In the genomic region with DNA sequence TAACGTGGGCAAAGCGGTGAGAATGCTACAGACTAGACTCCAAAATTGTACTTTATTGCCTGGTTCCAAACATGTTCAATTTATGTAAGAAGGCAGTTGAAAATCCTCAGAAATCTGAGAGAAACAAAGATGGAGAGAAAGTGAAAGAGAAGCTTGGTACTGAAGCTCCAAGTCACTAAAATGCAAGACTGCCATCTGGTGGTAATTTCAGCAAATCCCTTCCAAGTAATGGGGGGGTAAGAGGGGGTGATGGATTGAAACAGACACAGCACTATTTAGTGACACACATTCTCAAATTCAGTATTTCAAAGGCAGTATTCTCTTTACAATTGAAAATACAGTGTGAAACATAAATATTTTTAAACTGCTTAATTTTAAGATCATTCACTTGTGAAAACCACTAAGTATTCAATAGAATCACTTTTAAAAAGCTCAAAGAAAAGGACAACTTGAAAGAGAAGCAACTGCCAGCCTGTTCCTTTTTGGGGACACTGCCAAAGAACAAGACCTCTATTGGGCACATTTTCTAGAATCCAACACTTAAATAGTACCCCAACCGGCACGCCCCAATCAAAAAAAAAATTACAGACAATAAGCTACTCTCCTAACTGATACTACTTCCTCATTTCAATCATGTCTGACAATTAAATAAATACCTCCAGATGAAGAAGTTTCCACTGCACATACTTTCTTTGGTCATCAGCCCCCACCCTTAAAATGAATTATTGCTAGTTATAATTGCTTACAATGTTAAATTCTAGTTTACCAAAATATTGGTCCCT, we compare ENCODE assay signal across 8 cellular contexts.
DNase-seq lines count a peak whose midpoint lies in the region; ATAC-seq and TF ChIP-seq lines count a peak whose summit lies in the region.

No MANE protein-coding gene starts in this region.

- TF ChIP-seq CTCF in Caco-2 (IDR thresholded peaks at IDR 0.05; ENCODE audit: insufficient read depth in 1 of 2, low read depth in 1 of 2, low read length in 1 of 2, severe bottlenecking in 1 of 2, unreplicated experiment in 1 of 2) (peak; percentile 50 to 59), fibroblast of lung (conservative IDR thresholded peaks at IDR 0.05 in 1 of 2, IDR thresholded peaks at IDR 0.05 in 1 of 2; ENCODE audit: low read depth in 1 of 2, low read length in 2 of 2) (peak; percentile 86 to 87)

- H3K9ac ChIP-seq in fibroblast of lung (ENCODE audit: insufficient read depth, low read length), result peak overlapping the region; percentile 10

- no peaks in the 10 kb centered on the region for H3K36me3 ChIP-seq in Caco-2 (ENCODE audit: control insufficient read depth, insufficient read depth, low read length)
- no peaks in the 10 kb centered on the region for H3K36me3 ChIP-seq in fibroblast of lung (ENCODE audit: control insufficient read depth, insufficient read depth, low read length)

- no peaks in the 10 kb centered on the region for H3K4me1 ChIP-seq in Caco-2
- H3K4me1 ChIP-seq in fibroblast of lung (ENCODE audit: control insufficient read depth, extremely low read depth, insufficient read depth, low read length), result no peaks in the 10 kb centered on the region

- POLR2A ChIA-PET in Caco-2 (lab: Charles Lee), result no interaction called here
- POLR2A ChIA-PET in activated CD4-positive, alpha-beta memory T cell treated with anti-CD3 and anti-CD28 coated beads for 36 hours (lab: Charles Lee), result no interaction called here

- CTCF ChIA-PET in Caco-2 (lab: Charles Lee), result interaction anchor here (0.5 to 1.4 kb wide), 11 partner anchors 47 to 1213 kb away, joined by 3 to 11 read pairs (median 4); no protein-coding TSS in a partner anchor
- CTCF ChIA-PET in activated CD4-positive, alpha-beta memory T cell treated with anti-CD3 and anti-CD28 coated beads for 36 hours (lab: Charles Lee), result interaction anchor here (0.6 to 1.8 kb wide), 28 partner anchors 12 to 1214 kb away, joined by 3 to 28 read pairs (median 4); no protein-coding TSS in a partner anchor

- intact Hi-C loops in Caco-2 (cut with micrococcal nuclease; ENCODE audit: unreplicated experiment), result loop anchor here (1.0 kb wide), 1 partner anchor 101 kb away; no protein-coding TSS in a partner anchor
- intact Hi-C loops in activated CD4-positive, alpha-beta memory T cell treated with anti-CD3 and anti-CD28 coated beads for 36 hours (cut with micrococcal nuclease), result loop anchor here (1.0 kb wide), 2 partner anchors 1206 to 1213 kb away; no protein-coding TSS in a partner anchor

- H3K4me2 ChIP-seq in fibroblast of lung (ENCODE audit: extremely low read depth, insufficient read depth, low read length), result peak overlapping the region; percentile 76

- H4K20me1 ChIP-seq in fibroblast of lung (ENCODE audit: control insufficient read depth, extremely low read depth, insufficient read depth, low read length), result no peaks in the 10 kb centered on the region

- H3K4me3 ChIP-seq in Caco-2 (ENCODE audit: low read depth, low read length), result no peak overlapping the region
- peak overlapping the region; percentile 25 to 48 (median 29) for H3K4me3 ChIP-seq in fibroblast of lung (replicated peaks in 1 of 4; ENCODE audit: control extremely low read depth in 1 of 4, insufficient read depth in 1 of 4, low read depth in 3 of 4, low read length in 4 of 4)

- BruUV-seq in Caco-2 (replicated peaks; lab: Mats Ljungman, UMichigan), result no TSS peak

- peak overlapping the region; percentile 27 for H3K27ac ChIP-seq in fibroblast of lung (ENCODE audit: insufficient read depth, low read length)

- H3K9me3 ChIP-seq in Caco-2, result no peaks in the 10 kb centered on the region
- H3K9me3 ChIP-seq in fibroblast of lung (ENCODE audit: control insufficient read depth, insufficient read depth, low read depth, low read length), result no peaks in the 10 kb centered on the region

- DNase-seq in Caco-2 (peak in 1 of 2 experiments; percentile 43), NCI-H2171 treated with DMSO at 0.1 percent for 48 hours (lab: John Stamatoyannopoulos, UW) (peak; percentile 64), fibroblast of lung (ENCODE audit: low read depth in 2 of 2) (peak; percentile 67 to 89)
- peak; percentile 19 for DNase-seq in activated CD4-positive, alpha-beta memory T cell treated with anti-CD3 and anti-CD28 coated beads for 36 hours
- peak; percentile 65 for DNase-seq in natural killer cell treated with Interleukin-12 subunit alpha and Interleukin-12 subunit beta and Interleukin-15 and Interleukin-18, amount 100 ng/mL, for 72 hours (ENCODE audit: low spot score)
- no peak for DNase-seq in NK-92 treated with Interleukin-12 subunit alpha and Interleukin-12 subunit beta, amount 100 ng/mL, for 24 hours (lab: John Stamatoyannopoulos, UW)

- H3K9me3 Mint-ChIP-seq in Caco-2 (ENCODE audit: unreplicated experiment), result no peaks in the 10 kb centered on the region
- H3K9me3 Mint-ChIP-seq in activated CD4-positive, alpha-beta memory T cell treated with anti-CD3 and anti-CD28 coated beads for 36 hours, result no peaks in the 10 kb centered on the region
- H3K9me3 Mint-ChIP-seq in natural killer cell treated with Interleukin-12 subunit alpha and Interleukin-12 subunit beta and Interleukin-15 and Interleukin-18, amount 100 ng/mL, for 72 hours, result no peaks in the 10 kb centered on the region

- peak overlapping the region; percentile 89 for H2AFZ ChIP-seq in fibroblast of lung (ENCODE audit: low read length)

- H3K27me3 ChIP-seq in Caco-2 (replicated peaks; ENCODE audit: control insufficient read depth, insufficient read depth, low read length), result no peaks in the 10 kb centered on the region
- H3K27me3 ChIP-seq in fibroblast of lung (ENCODE audit: control insufficient read depth, insufficient read depth, low read length), result no peaks in the 10 kb centered on the region

- peak; percentile 87 for ATAC-seq in GM19025 (IDR thresholded peaks at IDR 0.05; ENCODE audit: low read depth, unreplicated experiment)
- peak; percentile 87 for ATAC-seq in HG03108 (IDR thresholded peaks at IDR 0.05; ENCODE audit: unreplicated experiment)
- peak; percentile 70 to 82 for ATAC-seq in natural killer cell treated with Interleukin-12 subunit alpha and Interleukin-12 subunit beta and Interleukin-15 and Interleukin-18, amount 100 ng/mL, for 72 hours

- peaks cover 5% of the 10 kb centered on the region for H3K36me3 Mint-ChIP-seq in Caco-2 (ENCODE audit: insufficient read depth, unreplicated experiment)
- peaks cover 2% of the 10 kb centered on the region for H3K36me3 Mint-ChIP-seq in activated CD4-positive, alpha-beta memory T cell treated with anti-CD3 and anti-CD28 coated beads for 36 hours
- H3K36me3 Mint-ChIP-seq in natural killer cell treated with Interleukin-12 subunit alpha and Interleukin-12 subunit beta and Interleukin-15 and Interleukin-18, amount 100 ng/mL, for 72 hours, result peaks cover under 1% of the 10 kb centered on the region

- H3K27ac Mint-ChIP-seq in Caco-2 (ENCODE audit: unreplicated experiment), result no peak overlapping the region
- peak overlapping the region; percentile 1 for H3K27ac Mint-ChIP-seq in activated CD4-positive, alpha-beta memory T cell treated with anti-CD3 and anti-CD28 coated beads for 36 hours
- peak overlapping the region; percentile 48 to 63 for H3K27ac Mint-ChIP-seq in natural killer cell treated with Interleukin-12 subunit alpha and Interleukin-12 subunit beta and Interleukin-15 and Interleukin-18, amount 100 ng/mL, for 72 hours

- H3K79me2 ChIP-seq in fibroblast of lung (ENCODE audit: control insufficient read depth, insufficient read depth, low read length), result no peaks in the 10 kb centered on the region

- no peak overlapping the region for H3K4me3 Mint-ChIP-seq in Caco-2 (ENCODE audit: unreplicated experiment)
- H3K4me3 Mint-ChIP-seq in activated CD4-positive, alpha-beta memory T cell treated with anti-CD3 and anti-CD28 coated beads for 36 hours, result peak overlapping the region; percentile 17
- peak overlapping the region; percentile 23 for H3K4me3 Mint-ChIP-seq in natural killer cell treated with Interleukin-12 subunit alpha and Interleukin-12 subunit beta and Interleukin-15 and Interleukin-18, amount 100 ng/mL, for 72 hours

- H3K4me1 Mint-ChIP-seq in Caco-2 (ENCODE audit: low read depth, unreplicated experiment), result no peaks in the 10 kb centered on the region
- peaks cover 6% of the 10 kb centered on the region for H3K4me1 Mint-ChIP-seq in activated CD4-positive, alpha-beta memory T cell treated with anti-CD3 and anti-CD28 coated beads for 36 hours (ENCODE audit: low read depth)
- H3K4me1 Mint-ChIP-seq in natural killer cell treated with Interleukin-12 subunit alpha and Interleukin-12 subunit beta and Interleukin-15 and Interleukin-18, amount 100 ng/mL, for 72 hours (ENCODE audit: low read depth in 2 of 2), result peaks cover 5 to 8% of the 10 kb centered on the region in 2 donors

- no peaks in the 10 kb centered on the region for H3K27me3 Mint-ChIP-seq in Caco-2 (ENCODE audit: insufficient read depth, unreplicated experiment)
- no peaks in the 10 kb centered on the region for H3K27me3 Mint-ChIP-seq in activated CD4-positive, alpha-beta memory T cell treated with anti-CD3 and anti-CD28 coated beads for 36 hours
- no peaks in the 10 kb centered on the region for H3K27me3 Mint-ChIP-seq in natural killer cell treated with Interleukin-12 subunit alpha and Interleukin-12 subunit beta and Interleukin-15 and Interleukin-18, amount 100 ng/mL, for 72 hours
